8 cellular contexts compared by ENCODE assay signal in the genomic region with DNA sequence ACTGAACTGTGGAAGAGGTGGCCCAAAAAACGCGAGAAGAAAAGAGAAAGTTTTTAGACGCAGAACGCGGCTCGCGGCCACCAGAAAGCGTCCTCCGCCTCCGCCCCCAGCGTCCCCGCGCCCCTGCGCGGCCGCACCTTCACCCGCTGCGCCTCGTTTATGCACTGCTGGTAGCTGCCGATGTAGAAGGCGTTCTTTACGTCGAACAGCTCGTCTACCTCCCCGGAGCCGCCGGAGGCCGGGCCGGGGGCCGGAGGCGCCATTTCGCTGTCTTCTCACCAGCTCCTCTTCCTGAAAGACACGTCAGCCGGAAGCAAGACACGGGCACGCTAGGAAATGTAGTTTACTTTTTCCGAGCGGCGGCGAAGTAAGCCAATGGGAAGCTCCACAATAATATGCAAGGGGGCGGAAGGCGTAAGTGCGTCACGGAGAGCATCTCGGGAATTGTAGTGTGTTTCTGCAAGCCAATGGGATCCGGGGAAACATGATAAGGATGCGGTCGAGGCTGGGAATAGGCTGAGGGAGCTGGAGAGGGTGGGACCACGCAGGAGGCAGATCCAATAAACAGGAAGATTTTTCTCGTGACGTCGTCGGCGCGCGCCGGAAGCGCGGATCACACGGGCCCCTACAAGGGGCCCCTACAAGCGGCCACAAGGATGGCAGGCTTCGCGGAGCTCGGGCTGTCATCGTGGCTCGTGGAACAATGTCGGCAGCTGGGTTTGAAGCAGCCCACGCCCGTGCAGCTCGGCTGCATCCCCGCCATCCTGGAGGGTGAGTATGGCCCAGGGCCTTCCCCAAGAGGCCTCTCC. TPM values are rescaled to one million over a fixed set of nuclear protein-coding genes. Genes with fewer than 3 reads are reported as not detected.
DNase-seq lines count a peak whose midpoint lies in the region; ATAC-seq and TF ChIP-seq lines count a peak whose summit lies in the region.

A gene (minus strand): TSS at position 302 of the 809 bp plus-strand sequence. CDS start 39 bp downstream, at position 263.
A gene with protein sequence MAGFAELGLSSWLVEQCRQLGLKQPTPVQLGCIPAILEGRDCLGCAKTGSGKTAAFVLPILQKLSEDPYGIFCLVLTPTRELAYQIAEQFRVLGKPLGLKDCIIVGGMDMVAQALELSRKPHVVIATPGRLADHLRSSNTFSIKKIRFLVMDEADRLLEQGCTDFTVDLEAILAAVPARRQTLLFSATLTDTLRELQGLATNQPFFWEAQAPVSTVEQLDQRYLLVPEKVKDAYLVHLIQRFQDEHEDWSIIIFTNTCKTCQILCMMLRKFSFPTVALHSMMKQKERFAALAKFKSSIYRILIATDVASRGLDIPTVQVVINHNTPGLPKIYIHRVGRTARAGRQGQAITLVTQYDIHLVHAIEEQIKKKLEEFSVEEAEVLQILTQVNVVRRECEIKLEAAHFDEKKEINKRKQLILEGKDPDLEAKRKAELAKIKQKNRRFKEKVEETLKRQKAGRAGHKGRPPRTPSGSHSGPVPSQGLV (plus strand): TSS at position 630 of the 809 bp plus-strand sequence. CDS start 27 bp downstream, at position 657.

- intact Hi-C loops in Calu3 (cut with micrococcal nuclease; ENCODE audit: unreplicated experiment): no loop called here

- H4K20me1 ChIP-seq in OCI-LY3 (ENCODE audit: insufficient read depth, low read length): peaks cover 6% of the 10 kb centered on the region; the same call in 1 of the 2 replicates

- CTCF ChIA-PET in Calu3 (lab: Charles Lee): interaction anchor here (0.5 to 1.5 kb wide), 5 partner anchors 67 to 971 kb away, joined by 3 to 10 read pairs (median 3); no protein-coding TSS in a partner anchor

- H3K27ac Mint-ChIP-seq in Calu3 (ENCODE audit: unreplicated experiment) (peak within 1 kb of the TSS; percentile 85), endothelial cell (ENCODE audit: unreplicated experiment) (peak within 1 kb of the TSS; percentile 98), mesothelial cell of epicardium (peak within 1 kb of the TSS; percentile 97)

- no peak for TF ChIP-seq CTCF in Calu3 (IDR thresholded peaks at IDR 0.05; ENCODE audit: unreplicated experiment)
- 0 out of 2 replicates have a peak, but pooled peaks have one; percentile 2 for TF ChIP-seq CTCF in OCI-LY3 (IDR thresholded peaks at IDR 0.05; ENCODE audit: low read depth, low read length)
- TF ChIP-seq CTCF in endothelial cell (IDR thresholded peaks at IDR 0.05; ENCODE audit: unreplicated experiment): no peak
- no peak for TF ChIP-seq CTCF in mesothelial cell of epicardium (IDR thresholded peaks at IDR 0.05; ENCODE audit: unreplicated experiment)

- H3K9me3 Mint-ChIP-seq in Calu3 (ENCODE audit: low read depth, unreplicated experiment): no peaks in the 10 kb centered on the region
- H3K9me3 Mint-ChIP-seq in endothelial cell (ENCODE audit: unreplicated experiment): no peaks in the 10 kb centered on the region
- H3K9me3 Mint-ChIP-seq in mesothelial cell of epicardium: no peaks in the 10 kb centered on the region

- H3K4me3 ChIP-seq in OCI-LY3 (ENCODE audit: low read length): peak within 1 kb of the TSS; percentile 85

- H3K27me3 ChIP-seq in OCI-LY3 (ENCODE audit: low read depth, low read length): no peaks in the 10 kb centered on the region

- peak within 1 kb of the TSS; percentile 57 for H3K27ac ChIP-seq in OCI-LY3 (ENCODE audit: low read length)

- DNase-seq in Calu3 (peak; percentile 90), HuH-7 (ENCODE audit: low spot score) (peak; percentile 100), endothelial cell (ENCODE audit: low spot score) (peak; percentile 90), mesothelial cell of epicardium (ENCODE audit: low spot score in 2 of 2, unreplicated experiment in 2 of 2) (peak; percentile 90 to 97)
- peak; percentile 98 for DNase-seq in activated CD8-positive, alpha-beta memory T cell treated with anti-CD3 and anti-CD28 coated beads, Interleukin-2, amount 50 U/mL, for 48 hours
- peak; percentile 92 to 96 for DNase-seq in stimulated activated CD8-positive, alpha-beta memory T cell treated with anti-CD3 and anti-CD28 coated beads, Interleukin-15, amount 100 ng/mL, for 48 hours (ENCODE audit: low read depth in 2 of 2)

- BruUV-seq in Calu3 (replicated peaks; lab: Mats Ljungman, UMichigan): no TSS peak

- H3K4me2 ChIP-seq in OCI-LY3 (ENCODE audit: low read length): peak within 1 kb of the TSS; percentile 73

- H3K9me3 ChIP-seq in OCI-LY3 (ENCODE audit: insufficient read depth, low read length): no peaks in the 10 kb centered on the region

- peak within 1 kb of the TSS; percentile 83 for H3K9ac ChIP-seq in OCI-LY3 (ENCODE audit: low read length)

- peaks cover 27% of the 10 kb centered on the region for H3K36me3 ChIP-seq in OCI-LY3 (replicated peaks; ENCODE audit: low read depth, low read length)

- H3K4me1 ChIP-seq in OCI-LY3 (ENCODE audit: low read length): peaks cover 13% of the 10 kb centered on the region

- ATAC-seq in GM21447 (IDR thresholded peaks at IDR 0.05; ENCODE audit: unreplicated experiment): peak; percentile 90

- H3K4me3 Mint-ChIP-seq in Calu3 (ENCODE audit: low read depth, unreplicated experiment) (peak within 1 kb of the TSS; percentile 86), endothelial cell (ENCODE audit: unreplicated experiment) (peak within 1 kb of the TSS; percentile 98), mesothelial cell of epicardium (peak within 1 kb of the TSS; percentile 96)

- peaks cover 64% of the 10 kb centered on the region for H3K79me2 ChIP-seq in OCI-LY3 (ENCODE audit: low read length)

- peak within 1 kb of the TSS; percentile 19; the same call in 1 of the 2 replicates for H2AFZ ChIP-seq in OCI-LY3 (ENCODE audit: low read depth, low read length)

- peaks cover 74% of the 10 kb centered on the region for H3K36me3 Mint-ChIP-seq in Calu3 (ENCODE audit: insufficient read depth, unreplicated experiment)
- peaks cover 27% of the 10 kb centered on the region for H3K36me3 Mint-ChIP-seq in endothelial cell (ENCODE audit: low read depth, unreplicated experiment)
- H3K36me3 Mint-ChIP-seq in mesothelial cell of epicardium: peaks cover 14% of the 10 kb centered on the region

- H3K4me1 Mint-ChIP-seq in Calu3 (ENCODE audit: low read depth, unreplicated experiment): peaks cover 6% of the 10 kb centered on the region
- peaks cover 24% of the 10 kb centered on the region for H3K4me1 Mint-ChIP-seq in endothelial cell (ENCODE audit: unreplicated experiment)
- H3K4me1 Mint-ChIP-seq in mesothelial cell of epicardium: peaks cover 29% of the 10 kb centered on the region

- H3K27me3 Mint-ChIP-seq in Calu3 (ENCODE audit: unreplicated experiment) (no peaks in the 10 kb centered on the region), endothelial cell (ENCODE audit: unreplicated experiment) (peaks cover 32% of the 10 kb centered on the region), mesothelial cell of epicardium (ENCODE audit: low read depth) (no peaks in the 10 kb centered on the region)

RNA-seq across cellular contexts. Expression of the first gene that starts in this region (rescaled TPM):
- total RNA-seq in Calu3 (2022): 137 and 143 TPM in 2 replicates
- 213 TPM for total RNA-seq in endothelial cell (ENCODE audit: unreplicated experiment)
- total RNA-seq in mesothelial cell of epicardium: 161 to 174 TPM (median 163 TPM) in 3 replicates

RNA-seq across cellular contexts. Expression of the second gene that starts in this region (rescaled TPM):
- total RNA-seq in Calu3 (2022): 34.4 and 37.3 TPM in 2 replicates
- total RNA-seq in endothelial cell (ENCODE audit: unreplicated experiment): 33.7 TPM
- 41.3 to 46.1 TPM (median 45.6 TPM) in 3 replicates for total RNA-seq in mesothelial cell of epicardium

Comparison
In these comparisons a context has a peak if more than half of its experiments do, and no peak if none do; other contexts are left out.
1. Peak in every context shown above with its lines: DNase-seq, ATAC-seq, H3K4me3 ChIP-seq and H3K27ac ChIP-seq.